In the genomic region with DNA sequence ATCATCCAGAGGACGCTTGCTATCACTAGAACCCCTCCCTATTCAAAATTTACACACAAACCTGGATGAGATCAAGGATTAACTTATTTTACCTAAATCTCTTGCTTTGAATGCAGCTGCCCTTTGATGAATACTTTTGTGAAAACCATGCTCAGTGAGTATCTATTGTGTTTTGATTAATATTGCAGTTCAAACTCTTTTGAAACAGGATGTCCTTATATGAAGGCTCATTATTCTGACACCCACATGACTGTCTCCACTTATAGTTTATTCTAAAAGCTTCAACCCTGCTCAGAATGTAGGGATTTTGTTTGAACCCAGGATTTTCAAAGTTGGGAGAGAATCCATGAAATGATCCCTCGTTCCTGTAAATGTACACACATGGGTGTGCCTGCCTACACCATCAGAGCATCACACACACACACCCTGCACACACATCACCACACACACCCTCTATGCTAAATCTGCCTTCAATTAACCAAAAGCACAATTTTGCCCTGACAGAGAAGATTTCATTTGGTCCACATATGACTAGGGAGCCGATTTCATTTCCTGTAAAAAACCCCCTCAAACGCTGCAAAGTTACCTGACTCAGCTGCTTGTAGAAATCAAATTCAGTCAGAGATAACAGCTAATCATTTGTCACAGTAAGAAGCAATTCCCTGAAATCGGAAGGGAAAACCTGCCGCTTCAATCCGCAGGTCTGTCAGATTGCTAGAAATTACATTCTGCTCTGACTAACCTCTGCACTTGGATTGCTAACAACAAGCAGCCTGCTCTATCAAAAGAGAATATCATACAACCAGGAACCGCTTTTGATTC, we compare ENCODE assay signal across 9 cellular contexts.
DNase-seq lines count a peak whose midpoint lies in the region; ATAC-seq, FAIRE-seq and TF ChIP-seq lines count a peak whose summit lies in the region.
"Had no signal": no experiment of that assay in that cellular context is flagged by ENCODE, and none has a peak within 500 bp of the region (broad histone marks: within the 10 kb centered on the region; RNA-seq: fewer than 3 reads in every experiment).

No MANE protein-coding gene starts in this region.

- peak; percentile 49 for ATAC-seq in SK-N-SH treated with all-trans-retinoic acid at 6 μM for 48 hours

- no peak for TF ChIP-seq CTCF in D721Med (IDR thresholded peaks at IDR 0.05; ENCODE audit: insufficient read depth, missing control alignments)

- no peak for FAIRE-seq in D721Med (lab: Jason Lieb, UNC)

- DNase-seq in stimulated activated CD4-positive, alpha-beta T cell treated with anti-CD3 and anti-CD28 coated beads, Interleukin-4, amount 100 ng/mL, for 24 hours, result peak; percentile 36
- DNase-seq in stimulated activated CD4-positive, alpha-beta T cell treated with anti-CD3 and anti-CD28 coated beads, Interleukin-4, amount 100 ng/mL, for 4 hours, result no peak
- DNase-seq in amniotic stem cell (lab: John Stamatoyannopoulos, UW), result no peak
- DNase-seq in germinal center (ENCODE audit: low spot score), result no peak
- no peak for DNase-seq in D721Med (ENCODE audit: insufficient read length, low spot score)
- no peak for DNase-seq in SKM-1 (lab: John Stamatoyannopoulos, UW; ENCODE audit: unreplicated experiment)
- DNase-seq: DMS153 had no signal

- H3K27me3 ChIP-seq in layer of hippocampus (ENCODE audit: control insufficient read depth, insufficient read depth, low read length), result no peaks in the 10 kb centered on the region

- H3K27ac ChIP-seq in layer of hippocampus (ENCODE audit: low read depth, low read length), result peak overlapping the region; percentile 87

TF ChIP-seq in SK-N-SH treated with all-trans-retinoic acid at 6 μM for 48 hours, 23 proteins besides CTCF, POLR2A, EP300 and RAD21:
- TF ChIP-seq ARNTL (CRISPR knock-in tag; IDR thresholded peaks at IDR 0.05; ENCODE audit: borderline replicate concordance, low read depth) (no peak), ISL1 (CRISPR knock-in tag; IDR thresholded peaks at IDR 0.05) (no peak), ZNF8 (CRISPR knock-in tag; IDR thresholded peaks at IDR 0.05) (no peak), PPARA (CRISPR knock-in tag; IDR thresholded peaks at IDR 0.05; ENCODE audit: borderline replicate concordance) (no peak), SNAI2 (CRISPR knock-in tag; IDR thresholded peaks at IDR 0.05) (no peak), ZC3H10 (CRISPR knock-in tag; IDR thresholded peaks at IDR 0.05) (no peak), RARB (CRISPR knock-in tag; IDR thresholded peaks at IDR 0.05) (no peak), ZFP3 (CRISPR knock-in tag; IDR thresholded peaks at IDR 0.05) (no peak), ZFP30 (CRISPR knock-in tag; IDR thresholded peaks at IDR 0.05) (no peak), ZNF70 (CRISPR knock-in tag; IDR thresholded peaks at IDR 0.05) (no peak), OSR1 (CRISPR knock-in tag; IDR thresholded peaks at IDR 0.05) (no peak), CSDC2 (CRISPR knock-in tag; IDR thresholded peaks at IDR 0.05) (no peak), ZNF565 (CRISPR knock-in tag; conservative IDR thresholded peaks at IDR 0.05; ENCODE audit: low read depth) (no peak), ESRRG (CRISPR knock-in tag; IDR thresholded peaks at IDR 0.05) (no peak)
- TF ChIP-seq, protein P1, sequence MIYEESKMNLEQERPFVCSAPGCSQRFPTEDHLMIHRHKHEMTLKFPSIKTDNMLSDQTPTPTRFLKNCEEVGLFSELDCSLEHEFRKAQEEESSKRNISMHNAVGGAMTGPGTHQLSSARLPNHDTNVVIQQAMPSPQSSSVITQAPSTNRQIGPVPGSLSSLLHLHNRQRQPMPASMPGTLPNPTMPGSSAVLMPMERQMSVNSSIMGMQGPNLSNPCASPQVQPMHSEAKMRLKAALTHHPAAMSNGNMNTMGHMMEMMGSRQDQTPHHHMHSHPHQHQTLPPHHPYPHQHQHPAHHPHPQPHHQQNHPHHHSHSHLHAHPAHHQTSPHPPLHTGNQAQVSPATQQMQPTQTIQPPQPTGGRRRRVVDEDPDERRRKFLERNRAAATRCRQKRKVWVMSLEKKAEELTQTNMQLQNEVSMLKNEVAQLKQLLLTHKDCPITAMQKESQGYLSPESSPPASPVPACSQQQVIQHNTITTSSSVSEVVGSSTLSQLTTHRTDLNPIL (CRISPR knock-in tag; IDR thresholded peaks at IDR 0.05; ENCODE audit: low read depth), result no peak
- TF ChIP-seq, protein P2, sequence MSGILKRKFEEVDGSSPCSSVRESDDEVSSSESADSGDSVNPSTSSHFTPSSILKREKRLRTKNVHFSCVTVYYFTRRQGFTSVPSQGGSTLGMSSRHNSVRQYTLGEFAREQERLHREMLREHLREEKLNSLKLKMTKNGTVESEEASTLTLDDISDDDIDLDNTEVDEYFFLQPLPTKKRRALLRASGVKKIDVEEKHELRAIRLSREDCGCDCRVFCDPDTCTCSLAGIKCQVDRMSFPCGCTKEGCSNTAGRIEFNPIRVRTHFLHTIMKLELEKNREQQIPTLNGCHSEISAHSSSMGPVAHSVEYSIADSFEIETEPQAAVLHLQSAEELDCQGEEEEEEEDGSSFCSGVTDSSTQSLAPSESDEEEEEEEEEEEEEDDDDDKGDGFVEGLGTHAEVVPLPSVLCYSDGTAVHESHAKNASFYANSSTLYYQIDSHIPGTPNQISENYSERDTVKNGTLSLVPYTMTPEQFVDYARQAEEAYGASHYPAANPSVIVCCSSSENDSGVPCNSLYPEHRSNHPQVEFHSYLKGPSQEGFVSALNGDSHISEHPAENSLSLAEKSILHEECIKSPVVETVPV (CRISPR knock-in tag; IDR thresholded peaks at IDR 0.05), result no peak
- TF ChIP-seq, protein P3, sequence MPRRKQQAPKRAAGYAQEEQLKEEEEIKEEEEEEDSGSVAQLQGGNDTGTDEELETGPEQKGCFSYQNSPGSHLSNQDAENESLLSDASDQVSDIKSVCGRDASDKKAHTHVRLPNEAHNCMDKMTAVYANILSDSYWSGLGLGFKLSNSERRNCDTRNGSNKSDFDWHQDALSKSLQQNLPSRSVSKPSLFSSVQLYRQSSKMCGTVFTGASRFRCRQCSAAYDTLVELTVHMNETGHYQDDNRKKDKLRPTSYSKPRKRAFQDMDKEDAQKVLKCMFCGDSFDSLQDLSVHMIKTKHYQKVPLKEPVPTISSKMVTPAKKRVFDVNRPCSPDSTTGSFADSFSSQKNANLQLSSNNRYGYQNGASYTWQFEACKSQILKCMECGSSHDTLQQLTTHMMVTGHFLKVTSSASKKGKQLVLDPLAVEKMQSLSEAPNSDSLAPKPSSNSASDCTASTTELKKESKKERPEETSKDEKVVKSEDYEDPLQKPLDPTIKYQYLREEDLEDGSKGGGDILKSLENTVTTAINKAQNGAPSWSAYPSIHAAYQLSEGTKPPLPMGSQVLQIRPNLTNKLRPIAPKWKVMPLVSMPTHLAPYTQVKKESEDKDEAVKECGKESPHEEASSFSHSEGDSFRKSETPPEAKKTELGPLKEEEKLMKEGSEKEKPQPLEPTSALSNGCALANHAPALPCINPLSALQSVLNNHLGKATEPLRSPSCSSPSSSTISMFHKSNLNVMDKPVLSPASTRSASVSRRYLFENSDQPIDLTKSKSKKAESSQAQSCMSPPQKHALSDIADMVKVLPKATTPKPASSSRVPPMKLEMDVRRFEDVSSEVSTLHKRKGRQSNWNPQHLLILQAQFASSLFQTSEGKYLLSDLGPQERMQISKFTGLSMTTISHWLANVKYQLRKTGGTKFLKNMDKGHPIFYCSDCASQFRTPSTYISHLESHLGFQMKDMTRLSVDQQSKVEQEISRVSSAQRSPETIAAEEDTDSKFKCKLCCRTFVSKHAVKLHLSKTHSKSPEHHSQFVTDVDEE (CRISPR knock-in tag; IDR thresholded peaks at IDR 0.05), result no peak
- TF ChIP-seq, protein P4, sequence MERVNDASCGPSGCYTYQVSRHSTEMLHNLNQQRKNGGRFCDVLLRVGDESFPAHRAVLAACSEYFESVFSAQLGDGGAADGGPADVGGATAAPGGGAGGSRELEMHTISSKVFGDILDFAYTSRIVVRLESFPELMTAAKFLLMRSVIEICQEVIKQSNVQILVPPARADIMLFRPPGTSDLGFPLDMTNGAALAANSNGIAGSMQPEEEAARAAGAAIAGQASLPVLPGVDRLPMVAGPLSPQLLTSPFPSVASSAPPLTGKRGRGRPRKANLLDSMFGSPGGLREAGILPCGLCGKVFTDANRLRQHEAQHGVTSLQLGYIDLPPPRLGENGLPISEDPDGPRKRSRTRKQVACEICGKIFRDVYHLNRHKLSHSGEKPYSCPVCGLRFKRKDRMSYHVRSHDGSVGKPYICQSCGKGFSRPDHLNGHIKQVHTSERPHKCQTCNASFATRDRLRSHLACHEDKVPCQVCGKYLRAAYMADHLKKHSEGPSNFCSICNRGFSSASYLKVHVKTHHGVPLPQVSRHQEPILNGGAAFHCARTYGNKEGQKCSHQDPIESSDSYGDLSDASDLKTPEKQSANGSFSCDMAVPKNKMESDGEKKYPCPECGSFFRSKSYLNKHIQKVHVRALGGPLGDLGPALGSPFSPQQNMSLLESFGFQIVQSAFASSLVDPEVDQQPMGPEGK (CRISPR knock-in tag; IDR thresholded peaks at IDR 0.05; ENCODE audit: borderline replicate concordance), result no peak
